8 cellular contexts compared by ENCODE assay signal in the genomic region with DNA sequence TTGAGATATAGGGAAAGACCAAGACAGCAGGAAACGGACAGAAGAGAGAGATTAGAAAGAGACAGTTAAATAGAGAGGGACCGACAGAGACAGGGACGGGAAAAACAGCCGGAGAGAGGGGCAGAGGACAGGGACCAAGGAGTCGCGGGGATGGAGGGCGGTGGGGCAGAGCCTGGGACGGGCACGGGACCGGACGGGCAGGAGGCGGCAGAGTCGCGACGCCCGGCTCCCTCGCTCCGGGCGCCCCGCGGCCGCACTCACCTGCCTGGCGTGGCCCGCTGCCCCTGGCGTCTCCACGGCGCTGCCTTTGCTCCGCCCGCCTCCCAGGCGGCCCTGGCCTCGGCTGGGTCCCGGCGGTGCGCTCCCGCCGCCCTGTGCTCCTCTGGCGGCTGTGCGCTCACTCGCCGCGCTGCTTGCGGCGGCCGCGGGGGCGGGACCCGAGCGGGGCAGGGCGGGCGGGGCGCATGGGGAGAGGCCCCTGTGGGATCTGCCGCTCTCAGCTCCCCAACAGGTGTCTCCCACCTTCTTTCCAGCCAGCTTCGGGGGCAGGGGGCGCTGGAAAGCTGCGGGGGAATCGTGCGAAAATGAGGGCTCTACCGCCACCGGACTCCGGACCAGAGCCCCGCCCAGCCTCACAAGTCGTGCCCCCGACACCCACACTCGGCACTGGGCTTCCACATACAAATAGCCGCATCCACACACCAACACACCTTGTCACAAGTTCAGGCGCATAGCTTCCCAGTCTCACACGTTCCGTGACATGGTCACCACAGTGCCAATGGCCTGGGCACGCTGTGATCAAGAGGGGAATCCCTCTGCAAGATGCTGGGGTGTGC. TPM values are rescaled to one million over a fixed set of nuclear protein-coding genes. Genes with fewer than 3 reads are reported as not detected.
DNase-seq lines count a peak whose midpoint lies in the region; ATAC-seq and TF ChIP-seq lines count a peak whose summit lies in the region.

A gene with protein sequence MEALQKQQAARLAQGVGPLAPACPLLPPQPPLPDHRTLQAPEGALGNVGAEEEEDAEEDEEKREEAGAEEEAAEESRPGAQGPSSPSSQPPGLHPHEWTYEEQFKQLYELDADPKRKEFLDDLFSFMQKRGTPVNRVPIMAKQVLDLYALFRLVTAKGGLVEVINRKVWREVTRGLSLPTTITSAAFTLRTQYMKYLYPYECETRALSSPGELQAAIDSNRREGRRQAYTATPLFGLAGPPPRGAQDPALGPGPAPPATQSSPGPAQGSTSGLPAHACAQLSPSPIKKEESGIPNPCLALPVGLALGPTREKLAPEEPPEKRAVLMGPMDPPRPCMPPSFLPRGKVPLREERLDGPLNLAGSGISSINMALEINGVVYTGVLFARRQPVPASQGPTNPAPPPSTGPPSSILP (minus strand): TSS at position 411 of the 836 bp plus-strand sequence. CDS start 1,052 bp downstream, outside the sequence.

- TF ChIP-seq RAD21 in neural cell (conservative IDR thresholded peaks at IDR 0.05), result no peak

- H3K79me2 ChIP-seq in neural cell (replicated peaks; ENCODE audit: insufficient read depth, low read length), result no peaks in the 10 kb centered on the region

- no peaks in the 10 kb centered on the region for H3K9me2 ChIP-seq in neural cell (ENCODE audit: insufficient read depth, low read length)

- no peaks in the 10 kb centered on the region for H3F3A ChIP-seq in neural cell (ENCODE audit: insufficient read depth, low read length, poor library complexity, severe bottlenecking)

- no peak within 1 kb of the TSS for H2AFZ ChIP-seq in neural cell (ENCODE audit: low read depth, low read length)

- no peak for TF ChIP-seq CTCF in neural cell (IDR thresholded peaks at IDR 0.05; ENCODE audit: poor library complexity, severe bottlenecking)

- peaks cover 0 to 3% (median 0%) of the 10 kb centered on the region in 7 donors for H3K9me3 Mint-ChIP-seq in CD4-positive, CD25-positive, alpha-beta regulatory T cell
- H3K9me3 Mint-ChIP-seq in activated CD4-positive, alpha-beta memory T cell treated with anti-CD3 and anti-CD28 coated beads for 36 hours, result no peaks in the 10 kb centered on the region

- no peaks in the 10 kb centered on the region for H3K9me3 ChIP-seq in CD4-positive, CD25-positive, alpha-beta regulatory T cell (ENCODE audit: control insufficient read depth in 2 of 2, low read length in 2 of 2)
- H3K9me3 ChIP-seq in HUES6 (ENCODE audit: control insufficient read depth, insufficient read depth, low read depth, low read length) (no peaks in the 10 kb centered on the region), neural cell (ENCODE audit: low read length) (no peaks in the 10 kb centered on the region)

- H3K4me3 Mint-ChIP-seq in CD4-positive, CD25-positive, alpha-beta regulatory T cell, result peak within 1 kb of the TSS; percentile 70 to 88 (median 82)
- H3K4me3 Mint-ChIP-seq in activated CD4-positive, alpha-beta memory T cell treated with anti-CD3 and anti-CD28 coated beads for 36 hours, result peak within 1 kb of the TSS; percentile 66

- POLR2A ChIA-PET in activated CD4-positive, alpha-beta memory T cell treated with anti-CD3 and anti-CD28 coated beads for 36 hours (lab: Charles Lee), result interaction anchor here (1.1 kb wide), 1 partner anchor 8 kb away, joined by 3 read pairs; no protein-coding TSS in a partner anchor

- H3K27me3 ChIP-seq in CD4-positive, CD25-positive, alpha-beta regulatory T cell (ENCODE audit: control insufficient read depth, insufficient read depth, low read length), result peaks cover 40% of the 10 kb centered on the region
- H3K27me3 ChIP-seq in HUES6 (ENCODE audit: control insufficient read depth, insufficient read depth, low read length) (peaks cover 94% of the 10 kb centered on the region), neural cell (ENCODE audit: insufficient read depth, low read depth, low read length) (peaks cover 25% of the 10 kb centered on the region)

- TF ChIP-seq POLR2A in erythroblast (IDR thresholded peaks at IDR 0.05; ENCODE audit: low read length), result no peak

- no peak for TF ChIP-seq EP300 in neural cell (conservative IDR thresholded peaks at IDR 0.05; ENCODE audit: poor library complexity, severe bottlenecking)

- CTCF ChIA-PET in activated CD4-positive, alpha-beta memory T cell treated with anti-CD3 and anti-CD28 coated beads for 36 hours (lab: Charles Lee), result interaction anchor here (0.9 to 2.2 kb wide), 6 partner anchors 9 to 423 kb away, joined by 3 to 7 read pairs (median 3); a partner anchor contains a TSS

- H3K9ac ChIP-seq in HUES6 (ENCODE audit: low read length), result no peak within 1 kb of the TSS
- H3K9ac ChIP-seq in neural cell (ENCODE audit: low read length), result peak within 1 kb of the TSS; percentile 49

- peaks cover 6% of the 10 kb centered on the region for H3K36me3 Mint-ChIP-seq in CD4-positive, CD25-positive, alpha-beta regulatory T cell
- H3K36me3 Mint-ChIP-seq in activated CD4-positive, alpha-beta memory T cell treated with anti-CD3 and anti-CD28 coated beads for 36 hours, result no peaks in the 10 kb centered on the region

- no peaks in the 10 kb centered on the region for H3K36me3 ChIP-seq in CD4-positive, CD25-positive, alpha-beta regulatory T cell (ENCODE audit: control insufficient read depth, insufficient read depth, low read length)
- H3K36me3 ChIP-seq in HUES6 (ENCODE audit: control insufficient read depth, insufficient read depth, low read length) (no peaks in the 10 kb centered on the region), neural cell (ENCODE audit: insufficient read depth, low read length) (no peaks in the 10 kb centered on the region)

- peak within 1 kb of the TSS in 2 of 3 donors; percentile 2 to 79 for H3K27ac Mint-ChIP-seq in CD4-positive, CD25-positive, alpha-beta regulatory T cell
- H3K27ac Mint-ChIP-seq in activated CD4-positive, alpha-beta memory T cell treated with anti-CD3 and anti-CD28 coated beads for 36 hours, result no peak within 1 kb of the TSS

- ATAC-seq in CD4-positive, CD25-positive, alpha-beta regulatory T cell (ENCODE audit: low read depth in 2 of 2), result peak; percentile 54 to 66

- peaks cover 24% of the 10 kb centered on the region for H3K4me1 ChIP-seq in CD4-positive, CD25-positive, alpha-beta regulatory T cell (ENCODE audit: control insufficient read depth, insufficient read depth, low read length, poor library complexity, severe bottlenecking)
- peaks cover 12% of the 10 kb centered on the region for H3K4me1 ChIP-seq in HUES6 (ENCODE audit: control insufficient read depth, insufficient read depth, low read length)

- no peaks in the 10 kb centered on the region for H4K20me1 ChIP-seq in neural cell (ENCODE audit: insufficient read depth)

- peak in 2 of 3 donors; percentile 32 to 38 for DNase-seq in CD4-positive, CD25-positive, alpha-beta regulatory T cell
- peak; percentile 59 for DNase-seq in activated CD4-positive, alpha-beta memory T cell treated with anti-CD3 and anti-CD28 coated beads for 36 hours
- DNase-seq in erythroblast (lab: John Stamatoyannopoulos, UW) (peak; percentile 40 to 50), A172 (ENCODE audit: low spot score) (no peak), superior temporal gyrus (ENCODE audit: extremely low spot score) (no peak), SKM-1 treated with dmso at 0.1 percent for 144 hours (lab: John Stamatoyannopoulos, UW; ENCODE audit: unreplicated experiment) (no peak)

- H3K4me1 Mint-ChIP-seq in CD4-positive, CD25-positive, alpha-beta regulatory T cell, result peaks cover 8 to 28% (median 11%) of the 10 kb centered on the region in 4 donors
- H3K4me1 Mint-ChIP-seq in activated CD4-positive, alpha-beta memory T cell treated with anti-CD3 and anti-CD28 coated beads for 36 hours (ENCODE audit: low read depth), result peaks cover 14% of the 10 kb centered on the region

- no peak within 1 kb of the TSS for H3K4me2 ChIP-seq in neural cell (ENCODE audit: low read length)

- intact Hi-C loops in activated CD4-positive, alpha-beta memory T cell treated with anti-CD3 and anti-CD28 coated beads for 36 hours (cut with micrococcal nuclease), result no loop called here

- peak within 1 kb of the TSS; percentile 64 for H3K4me3 ChIP-seq in CD4-positive, CD25-positive, alpha-beta regulatory T cell (ENCODE audit: low read depth, low read length)
- H3K4me3 ChIP-seq in HUES6 (ENCODE audit: low read depth, low read length) (peak within 1 kb of the TSS; percentile 64), neural cell (ENCODE audit: low read length) (peak within 1 kb of the TSS; percentile 62)

- H3K27me3 Mint-ChIP-seq in CD4-positive, CD25-positive, alpha-beta regulatory T cell, result peaks cover 51% of the 10 kb centered on the region
- H3K27me3 Mint-ChIP-seq in activated CD4-positive, alpha-beta memory T cell treated with anti-CD3 and anti-CD28 coated beads for 36 hours, result peaks cover 46% of the 10 kb centered on the region

- no peak within 1 kb of the TSS for H3K27ac ChIP-seq in CD4-positive, CD25-positive, alpha-beta regulatory T cell (ENCODE audit: insufficient read depth, low read length, poor library complexity, severe bottlenecking)
- H3K27ac ChIP-seq in HUES6 (ENCODE audit: low read depth, low read length) (no peak within 1 kb of the TSS), neural cell (ENCODE audit: low read length) (no peak within 1 kb of the TSS)

TF ChIP-seq in neural cell, 6 proteins besides CTCF, POLR2A, EP300 and RAD21:
- TF ChIP-seq MXI1 (conservative IDR thresholded peaks at IDR 0.05; ENCODE audit: poor library complexity, severe bottlenecking) (no peak), SMC3 (conservative IDR thresholded peaks at IDR 0.05; ENCODE audit: poor library complexity) (no peak), POLR2AphosphoS5 (IDR thresholded peaks at IDR 0.05) (no peak)

RNA-seq across cellular contexts. Expression of the gene that starts here (rescaled TPM):
- total RNA-seq in CD4-positive, CD25-positive, alpha-beta regulatory T cell, result not detected
- polyA plus RNA-seq in CD4-positive, CD25-positive, alpha-beta regulatory T cell, result not detected
- under 1 TPM; 0.14 to 0.17 TPM for total RNA-seq in activated CD4-positive, alpha-beta memory T cell treated with anti-CD3 and anti-CD28 coated beads for 36 hours
- polyA plus RNA-seq in neural cell, result 2.1 and 2.8 TPM in 2 replicates
- not detected in 2 replicates for polyA minus RNA-seq in neural cell
- 0.19 TPM in 1 of 2 replicates, not detected in the other for total RNA-seq in A172 (2014; rRNA removed; shearing (Covaris generic))

Comparison
In these comparisons a context has a peak if more than half of its experiments do, and no peak if none do; other contexts are left out.
1. Peak in DNase-seq, ATAC-seq and H3K4me3 ChIP-seq in CD4-positive, CD25-positive, alpha-beta regulatory T cell; RNA of the gene not detected or under 1 TPM.
2. Peak in DNase-seq in activated CD4-positive, alpha-beta memory T cell treated with anti-CD3 and anti-CD28 coated beads for 36 hours; RNA of the gene not detected or under 1 TPM.
3. DNase-seq: peak in erythroblast (2 of 2); none in A172 (single experiment), superior temporal gyrus (single experiment) and SKM-1 treated with dmso at 0.1 percent for 144 hours (single experiment).
4. Peak in every context shown above with its lines, with median percentiles within 50 percentile points of each other: H3K4me3 ChIP-seq.